Comparison of ENCODE assay signal across 22 cellular contexts in the genomic region with DNA sequence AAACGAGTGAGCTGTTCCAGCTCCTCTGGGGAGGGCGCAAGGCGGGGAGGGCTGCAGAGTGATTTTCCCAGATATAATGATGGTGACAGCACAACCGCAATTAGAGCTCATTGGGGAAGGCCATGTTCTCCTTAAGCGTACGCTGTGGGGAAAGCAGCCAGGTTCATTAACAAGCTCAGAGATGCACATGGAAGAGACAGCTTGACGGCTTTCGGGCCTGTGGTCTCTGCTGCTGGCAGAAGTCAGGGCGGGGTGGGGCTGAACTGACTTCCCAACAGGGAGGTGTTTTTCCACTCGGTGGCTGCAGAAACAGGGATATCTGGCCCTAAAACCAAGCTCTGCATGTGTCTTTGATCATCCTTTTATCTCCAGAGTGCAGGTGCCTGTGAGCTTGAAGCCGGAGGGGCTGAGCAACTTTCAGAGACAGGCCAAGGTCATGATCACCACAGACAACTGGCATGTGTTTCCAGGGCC. TPM values are rescaled to one million over a fixed set of nuclear protein-coding genes. Genes with fewer than 3 reads are reported as not detected.
"Had no signal": no experiment of that assay in that cellular context is flagged by ENCODE, and none has a peak within 500 bp of the region (broad histone marks: within the 10 kb centered on the region; RNA-seq: fewer than 3 reads in every experiment).

No MANE protein-coding gene starts in this region.

- H2AFZ ChIP-seq: parathyroid adenoma had no signal

- H3K36me3 ChIP-seq: esophagus muscularis mucosa, left ventricle myocardium inferior, tibial nerve, vagina had no signal

- ATAC-seq: activated CD8-positive, alpha-beta memory T cell treated with anti-CD3 and anti-CD28 coated beads, Interleukin-2, amount 10 ng/mL, durations not matched to agents 7 days and 5 days; activated naive CD4-positive, alpha-beta T cell treated with anti-CD3 and anti-CD28 coated beads, Interleukin-2, amount 50 U/mL, for 72 hours; naive thymus-derived CD4-positive, alpha-beta T cell; stimulated activated naive B cell treated with anti-CD40 and anti-IgM and Interleukin-4, amounts not matched to agents 10 μg/mL and 1 μg/mL and 100 μg/mL, for 72 hours had no signal

- H3K79me2 ChIP-seq: parathyroid adenoma had no signal

- H3K4me3 ChIP-seq: esophagus muscularis mucosa, left ventricle myocardium inferior, mucosa of descending colon, skin epidermis, tibial nerve, vagina had no signal

- H3K27me3 ChIP-seq: tibial nerve, vagina had no signal

- H3K27ac ChIP-seq: esophagus muscularis mucosa, left ventricle myocardium inferior, parathyroid adenoma, skin epidermis, tibial nerve, vagina had no signal

- H3K9ac ChIP-seq: parathyroid adenoma had no signal

- H3K9me3 ChIP-seq: esophagus muscularis mucosa, left ventricle myocardium inferior, mucosa of descending colon, tibial nerve, vagina had no signal

- DNase-seq: activated CD4-positive, alpha-beta memory T cell treated with anti-CD3 and anti-CD28 coated beads for 36 hours; activated CD4-positive, alpha-beta T cell treated with anti-CD3 and anti-CD28 coated beads for 1 hour; activated CD8-positive, alpha-beta memory T cell treated with anti-CD3 and anti-CD28 coated beads, Interleukin-2, amount 10 ng/mL, durations not matched to agents 7 days and 5 days; activated effector memory CD4-positive, alpha-beta T cell treated with Interleukin-2 at 50 U/mL for 16 hours; activated T-cell treated with anti-CD3 and anti-CD28 coated beads, Interleukin-2, amount 50 U/mL, for 24 hours; central memory CD4-positive, alpha-beta T cell; cortex of kidney; effector CD4-positive, alpha-beta T cell; kidney; left ventricle myocardium inferior; mucosa of descending colon; naive thymus-derived CD4-positive, alpha-beta T cell; stimulated activated CD4-positive, alpha-beta T cell treated with anti-CD3 and anti-CD28 coated beads, Interleukin-15, amount 100 ng/mL, for 24 hours; stimulated activated CD4-positive, alpha-beta T cell treated with anti-CD3 and anti-CD28 coated beads, Interleukin-4, amount 100 ng/mL, for 1 hour; stimulated activated naive B cell treated with anti-CD40 and anti-IgM and Interleukin-4, amounts not matched to agents 10 μg/mL and 1 μg/mL and 100 μg/mL, for 72 hours; T1000 had no signal

- H3K4me1 ChIP-seq: esophagus muscularis mucosa, left ventricle myocardium inferior, parathyroid adenoma, vagina had no signal

RNA-seq across cellular contexts. Expression of a gene that starts 24.0 kb away (rescaled TPM):
- polyA plus RNA-seq: naive thymus-derived CD4-positive, alpha-beta T cell had no signal

RNA-seq across cellular contexts. Expression of a gene that starts 55.8 kb away (rescaled TPM):
- polyA plus RNA-seq: naive thymus-derived CD4-positive, alpha-beta T cell had no signal
